Comparison of ENCODE assay signal across 11 cellular contexts in the genomic region with DNA sequence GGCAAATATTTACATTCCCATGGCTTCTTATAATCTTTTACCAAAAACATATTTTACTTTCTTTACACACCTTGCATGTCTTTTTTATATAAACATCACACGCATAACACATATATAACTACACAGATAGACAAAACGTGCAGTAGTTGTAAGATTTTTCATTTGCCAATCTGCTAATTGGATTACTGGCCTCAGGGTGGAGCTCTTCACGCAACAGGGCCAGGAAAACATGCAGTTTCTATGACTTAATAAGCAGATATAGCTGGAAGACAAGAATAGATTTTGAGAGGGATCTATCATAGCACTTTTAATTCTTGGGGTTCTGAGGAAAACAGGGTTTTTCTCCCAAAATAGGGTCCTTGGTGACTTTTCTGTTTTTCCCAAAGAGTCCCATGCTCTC. TPM values are rescaled to one million over a fixed set of nuclear protein-coding genes. Genes with fewer than 3 reads are reported as not detected.
DNase-seq lines count a peak whose midpoint lies in the region; ATAC-seq and TF ChIP-seq lines count a peak whose summit lies in the region.
"Had no signal": no experiment of that assay in that cellular context is flagged by ENCODE, and none has a peak within 500 bp of the region (broad histone marks: within the 10 kb centered on the region; RNA-seq: fewer than 3 reads in every experiment).

No MANE protein-coding gene starts in this region.

- no peaks in the 10 kb centered on the region for H3K9me3 ChIP-seq in fibroblast of lung (ENCODE audit: control insufficient read depth, insufficient read depth, low read depth, low read length)

- TF ChIP-seq CTCF in GM13976 (IDR thresholded peaks at IDR 0.05; ENCODE audit: borderline replicate concordance, control extremely low read depth, extremely low read depth, insufficient read depth, missing control alignments), result peak; percentile 18
- TF ChIP-seq CTCF in fibroblast of lung (conservative IDR thresholded peaks at IDR 0.05 in 1 of 2, IDR thresholded peaks at IDR 0.05 in 1 of 2; ENCODE audit: low read depth in 1 of 2, low read length in 2 of 2), result peak; percentile 3 to 49

- peak; percentile 32 for DNase-seq in ACHN
- no peak for DNase-seq in GM13976 (ENCODE audit: low spot score)
- peak; percentile 57 for DNase-seq in OCI-M1 (lab: John Stamatoyannopoulos, UW)
- peak in 1 of 2 donors; percentile 24 for DNase-seq in fibroblast of lung (ENCODE audit: low read depth in 2 of 2)
- DNase-seq: activated CD4-positive, alpha-beta T cell treated with anti-CD3 and anti-CD28 coated beads, Interleukin-2, amount 50 U/mL, for 4 hours; left cardiac atrium; NCI-H226 had no signal

- H3K4me3 ChIP-seq in fibroblast of lung (replicated peaks in 1 of 4; ENCODE audit: control extremely low read depth in 1 of 4, insufficient read depth in 1 of 4, low read depth in 3 of 4, low read length in 4 of 4), result no peak overlapping the region

- no peaks in the 10 kb centered on the region for H3K4me1 ChIP-seq in fibroblast of lung (ENCODE audit: control insufficient read depth, extremely low read depth, insufficient read depth, low read length)

- H3K9ac ChIP-seq in fibroblast of lung (ENCODE audit: insufficient read depth, low read length), result no peak overlapping the region

- ATAC-seq in GM18498 (IDR thresholded peaks at IDR 0.05; ENCODE audit: unreplicated experiment) (no peak), HG03342 (IDR thresholded peaks at IDR 0.05; ENCODE audit: unreplicated experiment) (no peak), GM21423 (IDR thresholded peaks at IDR 0.05; ENCODE audit: unreplicated experiment) (no peak), GM19397 (IDR thresholded peaks at IDR 0.05; ENCODE audit: unreplicated experiment) (no peak)
- ATAC-seq: left cardiac atrium had no signal

- no peaks in the 10 kb centered on the region for H3K36me3 ChIP-seq in fibroblast of lung (ENCODE audit: control insufficient read depth, insufficient read depth, low read length)

- H4K20me1 ChIP-seq in fibroblast of lung (ENCODE audit: control insufficient read depth, extremely low read depth, insufficient read depth, low read length), result no peaks in the 10 kb centered on the region

- H3K27ac ChIP-seq in fibroblast of lung (ENCODE audit: insufficient read depth, low read length), result no peak overlapping the region

- no peak overlapping the region for H3K4me2 ChIP-seq in fibroblast of lung (ENCODE audit: extremely low read depth, insufficient read depth, low read length)

- no peak overlapping the region for H2AFZ ChIP-seq in fibroblast of lung (ENCODE audit: low read length)

- in situ Hi-C loops in ACHN (cut with HindIII; ENCODE audit: low pct_ligation_motif_present, low pct_unique_long_range_greater_than_20kb, low sequenced_read_pairs), result no loop called here
- in situ Hi-C loops in GM13976 (cut with MboI; ENCODE audit: low sequenced_read_pairs, unreplicated experiment), result loop anchor here (10.0 kb wide), 1 partner anchor 543 kb away; no protein-coding TSS in a partner anchor

- no peaks in the 10 kb centered on the region for H3K79me2 ChIP-seq in fibroblast of lung (ENCODE audit: control insufficient read depth, insufficient read depth, low read length)

- H3K27me3 ChIP-seq in fibroblast of lung (ENCODE audit: control insufficient read depth, insufficient read depth, low read length), result no peaks in the 10 kb centered on the region

RNA-seq across cellular contexts. Expression of a gene that starts 12.7 kb away (rescaled TPM):
- 4.9 and 5.6 TPM in 2 replicates for total RNA-seq in fibroblast of lung
- polyA plus RNA-seq in fibroblast of lung, result 11.1 and 11.3 TPM in 2 replicates
- 7.4 and 9.5 TPM in 2 replicates for polyA plus RNA-seq in fibroblast of lung (2012)
- 0.94 and 4.3 TPM in 2 replicates for polyA minus RNA-seq in fibroblast of lung (ENCODE audit: low replicate concordance)

RNA-seq across cellular contexts. Expression of a gene that starts 12.9 kb away (rescaled TPM):
- 2.6 and 3.1 TPM in 2 replicates for total RNA-seq in fibroblast of lung
- 8.9 and 12.5 TPM in 2 replicates for polyA plus RNA-seq in fibroblast of lung
- 6.0 and 6.9 TPM in 2 replicates for polyA plus RNA-seq in fibroblast of lung (2012)
- 1.9 and 4.7 TPM in 2 replicates for polyA minus RNA-seq in fibroblast of lung (ENCODE audit: low replicate concordance)

RNA-seq across cellular contexts. Expression of a gene that starts 41.3 kb away (rescaled TPM):
- 5.9 and 6.4 TPM in 2 replicates for total RNA-seq in fibroblast of lung
- polyA plus RNA-seq in fibroblast of lung, result 5.1 and 5.3 TPM in 2 replicates
- 4.0 and 4.2 TPM in 2 replicates for polyA plus RNA-seq in fibroblast of lung (2012)
- polyA minus RNA-seq in fibroblast of lung (ENCODE audit: low replicate concordance), result 0.55 and 1.0 TPM in 2 replicates
